ENCODE assay signal across 8 cellular contexts in the genomic region with DNA sequence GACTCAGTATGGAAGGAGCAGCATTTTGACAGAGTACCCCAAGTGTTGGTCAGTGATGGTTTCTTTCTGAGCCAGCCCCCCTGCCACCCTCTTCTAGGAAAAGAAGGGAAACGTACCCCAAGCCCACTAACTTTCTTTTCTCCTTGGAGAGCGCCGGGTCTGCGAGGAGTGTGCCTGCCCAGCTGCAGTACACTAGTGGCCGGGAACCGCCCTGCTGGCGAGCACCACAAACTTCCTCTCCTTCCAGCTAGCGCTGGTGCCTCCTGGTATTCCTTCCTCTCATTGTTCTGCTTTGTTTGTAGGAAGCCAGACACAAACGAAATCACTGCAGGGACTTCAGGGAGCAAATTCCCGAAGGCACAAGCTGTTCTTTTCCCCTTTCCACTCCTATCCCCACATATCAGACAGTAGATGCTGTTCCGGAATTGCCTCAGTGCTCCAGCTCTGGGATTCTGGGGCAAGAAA. TPM values are rescaled to one million over a fixed set of nuclear protein-coding genes. Genes with fewer than 3 reads are reported as not detected.
A peak's percentile ranks its signal among the peaks of the same experiment; 100 is the strongest.
DNase-seq lines count a peak whose midpoint lies in the region; ATAC-seq and TF ChIP-seq lines count a peak whose summit lies in the region.

No MANE protein-coding gene starts in this region.

- intact Hi-C loops in heart left ventricle (cut with DNase I): loop anchor here in 5 of 10 donors (2.0 to 10.0 kb wide), 7 partner anchors 129 to 1319 kb away; no protein-coding TSS in a partner anchor

- peak in 7 of 12 donors; percentile 7 to 42 (median 21) for TF ChIP-seq CTCF in heart left ventricle (IDR thresholded peaks at IDR 0.05)
- peak; percentile 39 for TF ChIP-seq CTCF in progenitor cell of endocrine pancreas (IDR thresholded peaks at IDR 0.05; ENCODE audit: unreplicated experiment)

- H3K27ac Mint-ChIP-seq in progenitor cell of endocrine pancreas: no peak overlapping the region

- peak in 1 of 2 donors; percentile 42 for TF ChIP-seq POLR2A in heart left ventricle (IDR thresholded peaks at IDR 0.05)

- peak overlapping the region; percentile 69 to 94 (median 85) for H3K27ac ChIP-seq in heart left ventricle

- no peaks in the 10 kb centered on the region for H3K36me3 Mint-ChIP-seq in progenitor cell of endocrine pancreas (ENCODE audit: insufficient read depth)

- H3K4me3 ChIP-seq in heart left ventricle: peak overlapping the region; percentile 61 to 86 (median 74)

- no peaks in the 10 kb centered on the region for H3K9me3 ChIP-seq in heart left ventricle

- peaks cover 0 to 55% (median 7%) of the 10 kb centered on the region in 12 donors for H3K4me1 ChIP-seq in heart left ventricle

- H3K9me3 Mint-ChIP-seq in progenitor cell of endocrine pancreas (ENCODE audit: low read depth): no peaks in the 10 kb centered on the region

- DNase-seq in NCI-H82 (lab: John Stamatoyannopoulos, UW) (peak; percentile 14), NCI-H82 treated with DMSO at 0.1 percent for 48 hours (lab: John Stamatoyannopoulos, UW; ENCODE audit: unreplicated experiment) (no peak), heart left ventricle (peak; percentile 39 to 76 (median 57)), progenitor cell of endocrine pancreas (ENCODE audit: low spot score, unreplicated experiment) (no peak)
- no peak for DNase-seq in stimulated activated CD8-positive, alpha-beta memory T cell treated with anti-CD3 and anti-CD28 coated beads, Interleukin-4, amount 100 ng/mL, for 48 hours

- ATAC-seq in SK-N-SH treated with all-trans-retinoic acid at 6 μM for 48 hours (peak; percentile 52), heart left ventricle (peak; percentile 66 to 79 (median 72)), GM19463 (IDR thresholded peaks at IDR 0.05; ENCODE audit: unreplicated experiment) (no peak)
- no peak for ATAC-seq in activated CD4-positive, CD25-positive, alpha-beta regulatory T cell treated with anti-CD3 and anti-CD28 coated beads, Interleukin-2, amount 50 U/mL, for 24 hours

- H3K36me3 ChIP-seq in heart left ventricle: no peaks in the 10 kb centered on the region

- 5 to 12% (median 9%) methylated on average over 11 of the region's 11 CpGs for WGBS in heart left ventricle, 4 donors

- H3K27me3 ChIP-seq in heart left ventricle: peaks cover 0 to 33% (median 1%) of the 10 kb centered on the region in 9 donors

- peaks cover 71% of the 10 kb centered on the region for H3K27me3 Mint-ChIP-seq in progenitor cell of endocrine pancreas

- peak overlapping the region; percentile 82 for H3K4me3 Mint-ChIP-seq in progenitor cell of endocrine pancreas (ENCODE audit: low read depth)

- H3K4me1 Mint-ChIP-seq in progenitor cell of endocrine pancreas (ENCODE audit: low read depth): peaks cover 15% of the 10 kb centered on the region

TF ChIP-seq in SK-N-SH treated with all-trans-retinoic acid at 6 μM for 48 hours, 23 proteins besides CTCF, POLR2A, EP300 and RAD21:
- TF ChIP-seq, protein P1, sequence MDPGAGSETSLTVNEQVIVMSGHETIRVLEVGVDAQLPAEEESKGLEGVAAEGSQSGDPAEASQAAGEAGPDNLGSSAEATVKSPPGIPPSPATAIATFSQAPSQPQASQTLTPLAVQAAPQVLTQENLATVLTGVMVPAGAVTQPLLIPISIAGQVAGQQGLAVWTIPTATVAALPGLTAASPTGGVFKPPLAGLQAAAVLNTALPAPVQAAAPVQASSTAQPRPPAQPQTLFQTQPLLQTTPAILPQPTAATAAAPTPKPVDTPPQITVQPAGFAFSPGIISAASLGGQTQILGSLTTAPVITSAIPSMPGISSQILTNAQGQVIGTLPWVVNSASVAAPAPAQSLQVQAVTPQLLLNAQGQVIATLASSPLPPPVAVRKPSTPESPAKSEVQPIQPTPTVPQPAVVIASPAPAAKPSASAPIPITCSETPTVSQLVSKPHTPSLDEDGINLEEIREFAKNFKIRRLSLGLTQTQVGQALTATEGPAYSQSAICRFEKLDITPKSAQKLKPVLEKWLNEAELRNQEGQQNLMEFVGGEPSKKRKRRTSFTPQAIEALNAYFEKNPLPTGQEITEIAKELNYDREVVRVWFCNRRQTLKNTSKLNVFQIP (CRISPR knock-in tag; IDR thresholded peaks at IDR 0.05; ENCODE audit: borderline replicate concordance, low read depth): no peak
- TF ChIP-seq ZFP3 (CRISPR knock-in tag; IDR thresholded peaks at IDR 0.05) (peak; percentile 47; the same call in 1 of the 2 replicates), ISL1 (CRISPR knock-in tag; IDR thresholded peaks at IDR 0.05) (no peak), TOX (CRISPR knock-in tag; IDR thresholded peaks at IDR 0.05; ENCODE audit: borderline replicate concordance) (no peak), GLIS3 (CRISPR knock-in tag; IDR thresholded peaks at IDR 0.05) (no peak)
- TF ChIP-seq, protein P2, sequence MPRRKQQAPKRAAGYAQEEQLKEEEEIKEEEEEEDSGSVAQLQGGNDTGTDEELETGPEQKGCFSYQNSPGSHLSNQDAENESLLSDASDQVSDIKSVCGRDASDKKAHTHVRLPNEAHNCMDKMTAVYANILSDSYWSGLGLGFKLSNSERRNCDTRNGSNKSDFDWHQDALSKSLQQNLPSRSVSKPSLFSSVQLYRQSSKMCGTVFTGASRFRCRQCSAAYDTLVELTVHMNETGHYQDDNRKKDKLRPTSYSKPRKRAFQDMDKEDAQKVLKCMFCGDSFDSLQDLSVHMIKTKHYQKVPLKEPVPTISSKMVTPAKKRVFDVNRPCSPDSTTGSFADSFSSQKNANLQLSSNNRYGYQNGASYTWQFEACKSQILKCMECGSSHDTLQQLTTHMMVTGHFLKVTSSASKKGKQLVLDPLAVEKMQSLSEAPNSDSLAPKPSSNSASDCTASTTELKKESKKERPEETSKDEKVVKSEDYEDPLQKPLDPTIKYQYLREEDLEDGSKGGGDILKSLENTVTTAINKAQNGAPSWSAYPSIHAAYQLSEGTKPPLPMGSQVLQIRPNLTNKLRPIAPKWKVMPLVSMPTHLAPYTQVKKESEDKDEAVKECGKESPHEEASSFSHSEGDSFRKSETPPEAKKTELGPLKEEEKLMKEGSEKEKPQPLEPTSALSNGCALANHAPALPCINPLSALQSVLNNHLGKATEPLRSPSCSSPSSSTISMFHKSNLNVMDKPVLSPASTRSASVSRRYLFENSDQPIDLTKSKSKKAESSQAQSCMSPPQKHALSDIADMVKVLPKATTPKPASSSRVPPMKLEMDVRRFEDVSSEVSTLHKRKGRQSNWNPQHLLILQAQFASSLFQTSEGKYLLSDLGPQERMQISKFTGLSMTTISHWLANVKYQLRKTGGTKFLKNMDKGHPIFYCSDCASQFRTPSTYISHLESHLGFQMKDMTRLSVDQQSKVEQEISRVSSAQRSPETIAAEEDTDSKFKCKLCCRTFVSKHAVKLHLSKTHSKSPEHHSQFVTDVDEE (CRISPR knock-in tag; IDR thresholded peaks at IDR 0.05): no peak

RNA-seq across cellular contexts. Expression of a gene that starts 1.8 kb away (rescaled TPM):
- total RNA-seq in heart left ventricle: 10 to 100 TPM in 2 of 9 donors, 1 to 10 TPM in 7; 3.3 to 14.2 (median 4.5) TPM
- 1 to 10 TPM; 1.6 to 3.9 TPM for polyA plus RNA-seq in heart left ventricle
- total RNA-seq in progenitor cell of endocrine pancreas: 1.1 TPM in 2 replicates

Comparison
In these comparisons a context has a peak if more than half of its experiments do, and no peak if none do; other contexts are left out.
1. DNase-seq: peak in NCI-H82 (single experiment) and heart left ventricle (5 of 5); none in NCI-H82 treated with DMSO at 0.1 percent for 48 hours (single experiment), progenitor cell of endocrine pancreas (single experiment) and stimulated activated CD8-positive, alpha-beta memory T cell treated with anti-CD3 and anti-CD28 coated beads, Interleukin-4, amount 100 ng/mL, for 48 hours (single experiment).
2. ATAC-seq: peak in SK-N-SH treated with all-trans-retinoic acid at 6 μM for 48 hours (single experiment) and heart left ventricle (4 of 4); none in activated CD4-positive, CD25-positive, alpha-beta regulatory T cell treated with anti-CD3 and anti-CD28 coated beads, Interleukin-2, amount 50 U/mL, for 24 hours (0 of 2) and GM19463 (single experiment).